ENCODE assay signal across 30 cellular contexts in the genomic region with DNA sequence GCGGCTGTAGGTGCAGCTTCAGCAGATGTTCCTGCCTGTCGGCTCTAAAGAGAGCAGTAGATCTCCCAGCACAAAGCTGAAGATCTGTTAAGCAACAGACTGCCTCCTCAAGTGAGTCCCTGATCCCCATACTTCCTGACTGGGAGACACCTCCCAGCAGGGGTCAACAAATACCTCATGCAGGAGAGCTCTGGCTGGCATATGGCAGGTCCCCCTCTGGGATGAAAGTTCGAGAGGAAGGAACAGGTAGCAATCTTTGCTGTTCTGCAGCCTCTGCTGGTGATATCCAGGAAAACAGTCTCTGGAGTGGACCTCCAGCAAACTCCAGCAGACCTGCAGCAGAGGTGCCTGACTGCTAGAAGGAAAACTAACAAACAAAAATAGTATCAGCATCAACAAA.
"Had no signal": no experiment of that assay in that cellular context is flagged by ENCODE, and none has a peak within 500 bp of the region (broad histone marks: within the 10 kb centered on the region; RNA-seq: fewer than 3 reads in every experiment).

No MANE protein-coding gene starts in this region.

- H3K4me3 ChIP-seq: ascending aorta, breast epithelium, cardiac muscle cell, coronary artery, dorsolateral prefrontal cortex, esophagus muscularis mucosa, gastroesophageal sphincter, heart right ventricle had no signal

- H3K36me3 ChIP-seq: ascending aorta, breast epithelium, cardiac muscle cell, esophagus muscularis mucosa, gastroesophageal sphincter, heart right ventricle had no signal

- DNase-seq: activated CD4-positive, alpha-beta memory T cell treated with anti-CD3 and anti-CD28 coated beads, Interleukin-2, amount 10 ng/mL, durations not matched to agents 7 days and 5 days; activated CD4-positive, alpha-beta T cell treated with anti-CD3 and anti-CD28 coated beads for 1 hour; activated CD4-positive, alpha-beta T cell treated with anti-CD3 and anti-CD28 coated beads for 4 hours; activated CD4-positive, alpha-beta T cell treated with anti-CD3 and anti-CD28 coated beads, Interleukin-2, amount 10 ng/mL, durations not matched to agents 7 days and 5 days; activated CD4-positive, alpha-beta T cell treated with anti-CD3 and anti-CD28 coated beads, Interleukin-2, amount 50 U/mL, for 4 hours; activated CD8-positive, alpha-beta memory T cell treated with anti-CD3 and anti-CD28 coated beads, Interleukin-2, amount 50 U/mL, for 48 hours; activated gamma-delta T cell; activated naive CD4-positive, alpha-beta T cell; activated naive CD4-positive, alpha-beta T cell treated with anti-CD3 and anti-CD28 coated beads, Interleukin-2, amount 10 ng/mL, durations not matched to agents 7 days and 5 days; activated naive CD8-positive, alpha-beta T cell treated with anti-CD3 and anti-CD28 coated beads, Interleukin-2, amount 10 ng/mL, durations not matched to agents 7 days and 5 days; activated T-cell treated with anti-CD3 and anti-CD28 coated beads for 4 hours; activated T-cell treated with anti-CD3 and anti-CD28 coated beads, Interleukin-2, amount 50 U/mL, for 24 hours; activated T-cell treated with anti-CD3 and anti-CD28 coated beads, Interleukin-2, amount 50 U/mL, for 72 hours; central memory CD4-positive, alpha-beta T cell; dorsolateral prefrontal cortex; effector memory CD4-positive, alpha-beta T cell; erythroblast; foreskin melanocyte; heart right ventricle; T-helper 2 cell had no signal

- H3K36me3 Mint-ChIP-seq: activated naive CD4-positive, alpha-beta T cell treated with anti-CD3 and anti-CD28 coated beads, Interleukin-2, amount 10 ng/mL, durations not matched to agents 7 days and 5 days; activated naive CD8-positive, alpha-beta T cell treated with anti-CD3 and anti-CD28 coated beads, Interleukin-2, amount 10 ng/mL, durations not matched to agents 7 days and 5 days; brain; WTC11 had no signal

- H3K4me3 Mint-ChIP-seq: activated CD4-positive, alpha-beta memory T cell treated with anti-CD3 and anti-CD28 coated beads, Interleukin-2, amount 10 ng/mL, durations not matched to agents 7 days and 5 days; activated CD4-positive, alpha-beta T cell treated with anti-CD3 and anti-CD28 coated beads, Interleukin-2, amount 10 ng/mL, durations not matched to agents 7 days and 5 days; activated naive CD4-positive, alpha-beta T cell treated with anti-CD3 and anti-CD28 coated beads, Interleukin-2, amount 10 ng/mL, durations not matched to agents 7 days and 5 days; activated naive CD8-positive, alpha-beta T cell treated with anti-CD3 and anti-CD28 coated beads, Interleukin-2, amount 10 ng/mL, durations not matched to agents 7 days and 5 days; activated T-cell treated with anti-CD3 and anti-CD28 coated beads, Interleukin-2, amount 50 U/mL, for 24 hours; activated T-cell treated with anti-CD3 and anti-CD28 coated beads, Interleukin-2, amount 50 U/mL, for 72 hours; brain; dendritic cell treated with granulocyte-macrophage colony-stimulating factor and Interleukin-4, amounts not matched to agents 40 ng/mL and 50 ng/mL, for 4 days; WTC11 had no signal

- H3K27ac Mint-ChIP-seq: activated CD4-positive, alpha-beta memory T cell treated with anti-CD3 and anti-CD28 coated beads, Interleukin-2, amount 10 ng/mL, durations not matched to agents 7 days and 5 days; activated CD4-positive, alpha-beta T cell treated with anti-CD3 and anti-CD28 coated beads, Interleukin-2, amount 10 ng/mL, durations not matched to agents 7 days and 5 days; activated naive CD4-positive, alpha-beta T cell treated with anti-CD3 and anti-CD28 coated beads, Interleukin-2, amount 10 ng/mL, durations not matched to agents 7 days and 5 days; activated naive CD4-positive, alpha-beta T cell treated with anti-CD3 and anti-CD28 coated beads, Interleukin-2, amount 50 U/mL, for 72 hours; activated naive CD8-positive, alpha-beta T cell treated with anti-CD3 and anti-CD28 coated beads, Interleukin-2, amount 10 ng/mL, durations not matched to agents 7 days and 5 days; activated T-cell treated with anti-CD3 and anti-CD28 coated beads, Interleukin-2, amount 50 U/mL, for 24 hours; activated T-cell treated with anti-CD3 and anti-CD28 coated beads, Interleukin-2, amount 50 U/mL, for 72 hours; brain; dendritic cell treated with granulocyte-macrophage colony-stimulating factor and Interleukin-4, amounts not matched to agents 40 ng/mL and 50 ng/mL, for 4 days; WTC11 had no signal

- H3K27ac ChIP-seq: ascending aorta, breast epithelium, cardiac muscle cell, coronary artery, dorsolateral prefrontal cortex, esophagus muscularis mucosa, gastroesophageal sphincter, heart right ventricle had no signal

- H3K27me3 Mint-ChIP-seq: activated CD4-positive, alpha-beta memory T cell treated with anti-CD3 and anti-CD28 coated beads, Interleukin-2, amount 10 ng/mL, durations not matched to agents 7 days and 5 days; activated CD4-positive, alpha-beta T cell treated with anti-CD3 and anti-CD28 coated beads, Interleukin-2, amount 10 ng/mL, durations not matched to agents 7 days and 5 days; activated naive CD4-positive, alpha-beta T cell treated with anti-CD3 and anti-CD28 coated beads, Interleukin-2, amount 10 ng/mL, durations not matched to agents 7 days and 5 days; activated T-cell treated with anti-CD3 and anti-CD28 coated beads, Interleukin-2, amount 50 U/mL, for 24 hours; dendritic cell treated with granulocyte-macrophage colony-stimulating factor and Interleukin-4, amounts not matched to agents 40 ng/mL and 50 ng/mL, for 4 days had no signal

- H3K4me1 Mint-ChIP-seq: activated CD4-positive, alpha-beta memory T cell treated with anti-CD3 and anti-CD28 coated beads, Interleukin-2, amount 10 ng/mL, durations not matched to agents 7 days and 5 days; activated CD4-positive, alpha-beta T cell treated with anti-CD3 and anti-CD28 coated beads, Interleukin-2, amount 10 ng/mL, durations not matched to agents 7 days and 5 days; activated naive CD4-positive, alpha-beta T cell treated with anti-CD3 and anti-CD28 coated beads, Interleukin-2, amount 10 ng/mL, durations not matched to agents 7 days and 5 days; activated naive CD8-positive, alpha-beta T cell treated with anti-CD3 and anti-CD28 coated beads, Interleukin-2, amount 10 ng/mL, durations not matched to agents 7 days and 5 days; brain; WTC11 had no signal

- H3K27me3 ChIP-seq: ascending aorta, breast epithelium, cardiac muscle cell, dorsolateral prefrontal cortex, esophagus muscularis mucosa, gastroesophageal sphincter, heart right ventricle had no signal

- H3K4me1 ChIP-seq: ascending aorta, breast epithelium, esophagus muscularis mucosa, gastroesophageal sphincter, heart right ventricle had no signal

- ATAC-seq: activated naive CD4-positive, alpha-beta T cell treated with anti-CD3 and anti-CD28 coated beads, Interleukin-2, amount 50 U/mL, for 72 hours; activated T-cell treated with anti-CD3 and anti-CD28 coated beads, Interleukin-2, amount 50 U/mL, for 72 hours; gastroesophageal sphincter; heart right ventricle; WTC11 had no signal
